9 cellular contexts compared by ENCODE assay signal in genomic region chr17:17107891-17108680, GRCh38.
DNase-seq lines count a peak whose midpoint lies in the region; ATAC-seq, FAIRE-seq and TF ChIP-seq lines count a peak whose summit lies in the region.
"Had no signal": no experiment of that assay in that cellular context is flagged by ENCODE, and none has a peak within 500 bp of the region (broad histone marks: within the 10 kb centered on the region; RNA-seq: fewer than 3 reads in every experiment).

No MANE protein-coding gene starts in this region.

- H3K36me3 ChIP-seq in lung (ENCODE audit: control insufficient read depth in 2 of 2, insufficient read depth in 2 of 2, low read length in 2 of 2) (peaks cover 0 to 3% of the 10 kb centered on the region in 2 donors), subcutaneous abdominal adipose tissue (ENCODE audit: control insufficient read depth in 5 of 5, insufficient read depth in 5 of 5, low read length in 5 of 5) (peaks cover 0 to 4% (median 2%) of the 10 kb centered on the region in 5 donors)

- no peak for FAIRE-seq in D721Med (lab: Jason Lieb, UNC)
- FAIRE-seq: GM12892 had no signal

- peak; percentile 8 for ATAC-seq in lung (ENCODE audit: insufficient read depth, low FRiP score)

- H3K27ac Mint-ChIP-seq in chondrocyte (ENCODE audit: unreplicated experiment) = peak overlapping the region; percentile 89

- TF ChIP-seq CTCF in chondrocyte (IDR thresholded peaks at IDR 0.05) (no peak), lung (IDR thresholded peaks at IDR 0.05; ENCODE audit: control extremely low read depth, extremely low read depth) (no peak), D721Med (IDR thresholded peaks at IDR 0.05; ENCODE audit: insufficient read depth, missing control alignments) (no peak)

- H3K4me3 ChIP-seq in lung (no peak overlapping the region), subcutaneous abdominal adipose tissue (ENCODE audit: low read depth in 1 of 5, low read length in 5 of 5) (no peak overlapping the region)

- no peaks in the 10 kb centered on the region for H3K27me3 Mint-ChIP-seq in chondrocyte (ENCODE audit: low read depth)

- no peaks in the 10 kb centered on the region for H3K27me3 ChIP-seq in lung (ENCODE audit: control insufficient read depth, insufficient read depth)
- H3K27me3 ChIP-seq in subcutaneous abdominal adipose tissue (ENCODE audit: control insufficient read depth in 5 of 5, insufficient read depth in 4 of 5, low read length in 5 of 5) = no peaks in the 10 kb centered on the region

- 60 to 84% methylated on average over 7 of the region's 7 CpGs for WGBS in lung, 2 donors

- H3K4me3 Mint-ChIP-seq in chondrocyte (ENCODE audit: unreplicated experiment) = no peak overlapping the region

- H3K27ac ChIP-seq in lung (ENCODE audit: low read depth in 1 of 2, low read length in 1 of 2) (peak overlapping the region in 1 of 2 donors; percentile 83), subcutaneous abdominal adipose tissue (ENCODE audit: low read depth, low read length) (peak overlapping the region; percentile 54)

- peaks cover 56% of the 10 kb centered on the region for H3K4me1 Mint-ChIP-seq in chondrocyte (ENCODE audit: low read depth)

- no peaks in the 10 kb centered on the region for H3K9me3 ChIP-seq in lung (ENCODE audit: control insufficient read depth in 2 of 2, insufficient read depth in 1 of 2, low read length in 1 of 2)
- no peaks in the 10 kb centered on the region for H3K9me3 ChIP-seq in subcutaneous abdominal adipose tissue (ENCODE audit: control insufficient read depth in 5 of 5, low read length in 5 of 5)

- peak overlapping the region in 2 of 5 donors; percentile 27 to 46 for H3K9ac ChIP-seq in subcutaneous abdominal adipose tissue (ENCODE audit: low read length in 5 of 5)

- peak; percentile 73 for DNase-seq in M059J (ENCODE audit: low read depth)
- peak; percentile 77 for DNase-seq in chondrocyte (ENCODE audit: low spot score)
- peak; percentile 46 for DNase-seq in lung (ENCODE audit: low spot score)
- no peak for DNase-seq in stimulated activated CD4-positive, alpha-beta T cell treated with anti-CD3 and anti-CD28 coated beads, Interleukin-1b, Interleukin-23, amount 100 ng/mL, for 48 hours
- no peak for DNase-seq in stimulated activated CD4-positive, alpha-beta T cell treated with anti-CD3 and anti-CD28 coated beads, Interleukin-4, amount 100 ng/mL, for 1 hour
- no peak for DNase-seq in D721Med (ENCODE audit: insufficient read length, low spot score)
- DNase-seq: activated effector memory CD4-positive, alpha-beta T cell treated with anti-CD3 and anti-CD28 coated beads, Interleukin-2, amount 50 U/mL, for 16 hours had no signal

- H3K36me3 Mint-ChIP-seq in chondrocyte (ENCODE audit: low read depth) = peaks cover 4% of the 10 kb centered on the region

- no peaks in the 10 kb centered on the region for H3K9me3 Mint-ChIP-seq in chondrocyte (ENCODE audit: low read depth)

- H3K4me1 ChIP-seq in lung (ENCODE audit: control insufficient read depth in 2 of 2, insufficient read depth in 2 of 2, low read length in 2 of 2) (peaks cover 21 to 65% of the 10 kb centered on the region in 2 donors), subcutaneous abdominal adipose tissue (ENCODE audit: control insufficient read depth in 5 of 5, insufficient read depth in 5 of 5, low read length in 5 of 5) (peaks cover 32 to 69% (median 51%) of the 10 kb centered on the region in 5 donors)

Comparison
In these comparisons a context has a peak if more than half of its experiments do, and no peak if none do; other contexts are left out.
1. DNase-seq: peak in M059J (single experiment), chondrocyte (single experiment) and lung (single experiment); none in stimulated activated CD4-positive, alpha-beta T cell treated with anti-CD3 and anti-CD28 coated beads, Interleukin-1b, Interleukin-23, amount 100 ng/mL, for 48 hours (single experiment), stimulated activated CD4-positive, alpha-beta T cell treated with anti-CD3 and anti-CD28 coated beads, Interleukin-4, amount 100 ng/mL, for 1 hour (single experiment) and D721Med (single experiment).